ENCODE assay signal across 17 cellular contexts in genomic region chr7:47411281-47411869, GRCh38.
"Had no signal": no experiment of that assay in that cellular context is flagged by ENCODE, and none has a peak within 500 bp of the region (broad histone marks: within the 10 kb centered on the region; RNA-seq: fewer than 3 reads in every experiment).

No MANE protein-coding gene starts in this region.

- H3K4me2 ChIP-seq: hepatocyte had no signal

- FAIRE-seq: colon, endothelial cell of umbilical vein had no signal

- H3K27me3 ChIP-seq: hepatocyte, neutrophil, right atrium auricular region, tibial artery, upper lobe of left lung had no signal

- H3K27ac ChIP-seq: hepatocyte, lower lobe of right lung, neutrophil, right atrium auricular region, tibial artery, upper lobe of left lung had no signal

- H3K4me3 ChIP-seq: hepatocyte, lower lobe of right lung, right atrium auricular region, tibial artery, upper lobe of left lung had no signal

- H3K9me3 ChIP-seq: lower lobe of right lung, neutrophil, right atrium auricular region, tibial artery, upper lobe of left lung had no signal

- DNase-seq: dermis blood vessel endothelial cell; erythroblast; foreskin melanocyte; lower lobe of right lung; naive thymus-derived CD4-positive, alpha-beta T cell; nephron progenitor cell; stimulated activated CD4-positive, alpha-beta T cell treated with anti-CD3 and anti-CD28 coated beads, Interleukin-4, amount 100 ng/mL, for 1 hour; stimulated activated CD8-positive, alpha-beta memory T cell treated with anti-CD3 and anti-CD28 coated beads, Interleukin-4, amount 100 ng/mL, for 48 hours; stimulated activated naive CD8-positive, alpha-beta T cell treated with anti-CD3 and anti-CD28 coated beads, Interleukin-15, Interleukin-2, amounts not matched to agents 100 U/mL and 50 U/mL, for 24 hours; upper lobe of left lung had no signal

- H3K36me3 ChIP-seq: neutrophil had no signal

- ATAC-seq: lower lobe of right lung; naive thymus-derived CD4-positive, alpha-beta T cell; stimulated activated effector memory CD8-positive, alpha-beta T cell treated with anti-CD3 and anti-CD28 coated beads, Interleukin-12 subunit alpha, Interleukin-12 subunit beta, amount 100 ng/mL, for 72 hours; stimulated activated naive CD8-positive, alpha-beta T cell treated with anti-CD3 and anti-CD28 coated beads, Interleukin-15, Interleukin-2, amounts not matched to agents 100 U/mL and 50 U/mL, for 24 hours had no signal

- H2AFZ ChIP-seq: hepatocyte had no signal
